ENCODE assay signal across 15 cellular contexts in genomic region chr2:21676676-21677075, GRCh38.
A peak's percentile ranks its signal among the peaks of the same experiment; 100 is the strongest.
DNase-seq lines count a peak whose midpoint lies in the region; ATAC-seq and TF ChIP-seq lines count a peak whose summit lies in the region.
"Had no signal": no experiment of that assay in that cellular context is flagged by ENCODE, and none has a peak within 500 bp of the region (broad histone marks: within the 10 kb centered on the region; RNA-seq: fewer than 3 reads in every experiment).

No MANE protein-coding gene starts in this region.

- H2BK15ac ChIP-seq in mesenchymal stem cell (ENCODE audit: low read depth, poor library complexity, severe bottlenecking), result no peak overlapping the region

- ATAC-seq in GM18907 (IDR thresholded peaks at IDR 0.05; ENCODE audit: unreplicated experiment), result no peak
- ATAC-seq: A549 had no signal

- no peak overlapping the region for H2AFZ ChIP-seq in mesenchymal stem cell (ENCODE audit: low read depth, low read length)

- H3K4me3 ChIP-seq in choroid plexus epithelial cell (ENCODE audit: low read depth, low read length) (no peak overlapping the region), mesenchymal stem cell (ENCODE audit: insufficient read depth in 1 of 2, low read depth in 1 of 2, low read length in 2 of 2) (no peak overlapping the region)
- H3K4me3 ChIP-seq: A549, SJCRH30 had no signal

- peaks cover 1% of the 10 kb centered on the region for H3K4me1 ChIP-seq in mesenchymal stem cell (ENCODE audit: control insufficient read depth, insufficient read depth, low read depth, low read length)
- H3K4me1 ChIP-seq: A549, SJCRH30 had no signal

- H2BK12ac ChIP-seq in mesenchymal stem cell (ENCODE audit: low read length in 2 of 2), result no peak overlapping the region

- H3K9me3 ChIP-seq in mesenchymal stem cell (ENCODE audit: control insufficient read depth, low read length), result peaks cover 44% of the 10 kb centered on the region
- H3K9me3 ChIP-seq: SJCRH30 had no signal

- H3K36me3 ChIP-seq in mesenchymal stem cell (ENCODE audit: control insufficient read depth in 1 of 2, insufficient read depth in 2 of 2, low read depth in 1 of 2, low read length in 2 of 2), result no peaks in the 10 kb centered on the region
- H3K36me3 ChIP-seq: SJCRH30 had no signal

- H4K91ac ChIP-seq in mesenchymal stem cell (ENCODE audit: low read length), result no peak overlapping the region

- no peak for TF ChIP-seq CTCF in choroid plexus epithelial cell (conservative IDR thresholded peaks at IDR 0.05; ENCODE audit: low read depth, low read length)

- H3K27ac Mint-ChIP-seq in T-helper 2 cell treated with Interferon-gamma antibody and Interleukin-4, amounts not matched to agents 5 μg/mL and 100 μg/mL, for 36 hours, result no peak overlapping the region

- H2BK120ac ChIP-seq in mesenchymal stem cell (ENCODE audit: low read depth, low read length), result no peak overlapping the region

- no peak overlapping the region for H2AK5ac ChIP-seq in mesenchymal stem cell (ENCODE audit: low read length, severe bottlenecking)

- H3K23ac ChIP-seq in mesenchymal stem cell (ENCODE audit: low read length in 2 of 2), result no peak overlapping the region

- no peak overlapping the region for H4K8ac ChIP-seq in mesenchymal stem cell (ENCODE audit: low read length)

- peak overlapping the region; percentile 18 for H3K27ac ChIP-seq in mesenchymal stem cell (ENCODE audit: low read length, poor library complexity, severe bottlenecking)
- H3K27ac ChIP-seq: A549, RWPE1, SJCRH30 had no signal

- H3K9me3 Mint-ChIP-seq in T-helper 2 cell treated with Interferon-gamma antibody and Interleukin-4, amounts not matched to agents 5 μg/mL and 100 μg/mL, for 36 hours, result peaks cover 21% of the 10 kb centered on the region

- no peaks in the 10 kb centered on the region for H3K36me3 Mint-ChIP-seq in T-helper 2 cell treated with Interferon-gamma antibody and Interleukin-4, amounts not matched to agents 5 μg/mL and 100 μg/mL, for 36 hours (ENCODE audit: low read depth)

- H3K4me1 Mint-ChIP-seq in T-helper 2 cell treated with Interferon-gamma antibody and Interleukin-4, amounts not matched to agents 5 μg/mL and 100 μg/mL, for 36 hours (ENCODE audit: low read depth), result no peaks in the 10 kb centered on the region

- H3K4me2 ChIP-seq in mesenchymal stem cell (ENCODE audit: low read length, poor library complexity, severe bottlenecking), result no peak overlapping the region
- H3K4me2 ChIP-seq: A549 had no signal

- H3K27me3 ChIP-seq in mesenchymal stem cell (ENCODE audit: control insufficient read depth in 1 of 2, insufficient read depth in 1 of 2, low read length in 2 of 2), result no peaks in the 10 kb centered on the region
- H3K27me3 ChIP-seq: SJCRH30 had no signal

- DNase-seq in EH (ENCODE audit: low read depth) (peak; percentile 23), M059J (ENCODE audit: low read depth) (peak; percentile 74), choroid plexus epithelial cell (ENCODE audit: low read depth) (peak; percentile 6), mesenchymal stem cell (no peak), NCI-H2227 treated with DMSO at 0.1 percent for 48 hours (lab: John Stamatoyannopoulos, UW) (no peak)
- no peak for DNase-seq in T-helper 2 cell treated with Interferon-gamma antibody and Interleukin-4, amounts not matched to agents 5 μg/mL and 100 μg/mL, for 36 hours (ENCODE audit: low spot score)
- DNase-seq: C1 segment of cervical spinal cord; H7; NCI-H1930; NCI-H446 treated with DMSO at 0.1 percent for 48 hours; NK-92 treated with Interleukin-12 subunit alpha and Interleukin-12 subunit beta, amount 100 ng/mL, for 24 hours; SJCRH30 had no signal

- no peak overlapping the region for H3K4ac ChIP-seq in mesenchymal stem cell (ENCODE audit: low read depth in 1 of 2, low read length in 2 of 2)

- H3K9ac ChIP-seq in mesenchymal stem cell (ENCODE audit: low read length), result no peak overlapping the region

- H2BK5ac ChIP-seq in mesenchymal stem cell (ENCODE audit: low read depth, low read length, poor library complexity, severe bottlenecking), result no peak overlapping the region

- H3K14ac ChIP-seq in mesenchymal stem cell (ENCODE audit: low read length in 2 of 2), result no peak overlapping the region

- no peaks in the 10 kb centered on the region for H3K79me1 ChIP-seq in mesenchymal stem cell (replicated peaks; ENCODE audit: low read length, poor library complexity, severe bottlenecking)

- no peaks in the 10 kb centered on the region for H3K27me3 Mint-ChIP-seq in T-helper 2 cell treated with Interferon-gamma antibody and Interleukin-4, amounts not matched to agents 5 μg/mL and 100 μg/mL, for 36 hours (ENCODE audit: low read depth)

- H3K18ac ChIP-seq in mesenchymal stem cell (ENCODE audit: low read depth in 1 of 2, low read length in 2 of 2), result no peak overlapping the region

- H3K4me3 Mint-ChIP-seq in T-helper 2 cell treated with Interferon-gamma antibody and Interleukin-4, amounts not matched to agents 5 μg/mL and 100 μg/mL, for 36 hours, result no peak overlapping the region

Comparison
In these comparisons a context has a peak if more than half of its experiments do, and no peak if none do; other contexts are left out.
1. DNase-seq: peak in EH (single experiment), M059J (single experiment) and choroid plexus epithelial cell (single experiment); none in mesenchymal stem cell (single experiment), T-helper 2 cell treated with Interferon-gamma antibody and Interleukin-4, amounts not matched to agents 5 μg/mL and 100 μg/mL, for 36 hours (single experiment) and NCI-H2227 treated with DMSO at 0.1 percent for 48 hours (single experiment).